8 cellular contexts compared by ENCODE assay signal in genomic region chr15:53256043-53256442, GRCh38.
"Had no signal": no experiment of that assay in that cellular context is flagged by ENCODE, and none has a peak within 500 bp of the region (broad histone marks: within the 10 kb centered on the region; RNA-seq: fewer than 3 reads in every experiment).

No MANE protein-coding gene starts in this region.

- H3K27ac ChIP-seq: GM23248, KMS-11 had no signal

- DNase-seq: GM23248, H9, HCEC 1CT, KBM-7 had no signal

- H3K4me3 ChIP-seq: GM23248 had no signal

- H3K9ac ChIP-seq: GM23248, KMS-11 had no signal

- FAIRE-seq: H1, H54, HTR-8/SVneo had no signal

- H3K4me2 ChIP-seq: KMS-11 had no signal

- H2AFZ ChIP-seq: GM23248 had no signal
